In the genomic region with DNA sequence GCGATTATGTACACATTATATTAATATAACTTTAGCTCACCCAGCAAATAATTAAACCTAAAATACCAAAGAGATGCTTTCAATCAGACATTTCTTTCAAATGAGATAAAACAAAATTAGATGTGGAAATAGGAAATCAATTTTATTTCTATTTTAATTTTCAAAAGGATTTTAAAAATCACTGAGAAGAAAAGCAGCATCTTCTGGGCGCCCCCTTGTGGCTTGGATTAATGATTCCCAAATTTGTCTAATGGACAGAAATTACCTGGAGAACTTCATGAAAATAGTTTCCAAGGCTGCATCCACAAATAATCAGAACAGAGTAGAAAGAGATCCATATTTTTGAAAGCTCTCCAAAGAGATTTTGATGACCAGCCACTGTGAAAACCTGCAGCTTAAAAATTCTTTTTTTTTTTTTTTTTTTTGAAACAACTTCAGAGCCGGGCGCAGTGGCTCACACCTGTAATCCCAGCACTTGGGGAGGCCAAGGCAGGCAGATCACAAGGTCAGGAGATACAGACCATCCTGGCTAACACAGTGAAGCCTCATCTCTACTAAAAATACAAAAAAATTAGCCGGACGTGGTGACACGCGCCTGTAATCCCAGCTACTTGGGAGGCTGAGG, we compare ENCODE assay signal across 8 cellular contexts. TPM values are rescaled to one million over a fixed set of nuclear protein-coding genes. Genes with fewer than 3 reads are reported as not detected.
DNase-seq lines count a peak whose midpoint lies in the region; ATAC-seq and TF ChIP-seq lines count a peak whose summit lies in the region.

No MANE protein-coding gene starts in this region.

- H3K9me3 Mint-ChIP-seq in chondrocyte (ENCODE audit: low read depth) (no peaks in the 10 kb centered on the region), memory B cell (no peaks in the 10 kb centered on the region), type B pancreatic cell (no peaks in the 10 kb centered on the region)

- ATAC-seq in memory B cell (ENCODE audit: low read depth) (no peak), HG02610 (IDR thresholded peaks at IDR 0.05; ENCODE audit: unreplicated experiment) (no peak), HG02759 (IDR thresholded peaks at IDR 0.05; ENCODE audit: unreplicated experiment) (no peak)

- no peak overlapping the region for H3K4me3 ChIP-seq in GM12864 (ENCODE audit: low read depth, low read length)

- H3K36me3 Mint-ChIP-seq in chondrocyte (ENCODE audit: low read depth) (no peaks in the 10 kb centered on the region), memory B cell (no peaks in the 10 kb centered on the region), type B pancreatic cell (no peaks in the 10 kb centered on the region)

- H3K27ac Mint-ChIP-seq in chondrocyte (ENCODE audit: unreplicated experiment) = no peak overlapping the region
- H3K27ac Mint-ChIP-seq in memory B cell = no peak overlapping the region
- H3K27ac Mint-ChIP-seq in type B pancreatic cell = no peak overlapping the region

- H3K4me1 Mint-ChIP-seq in chondrocyte (ENCODE audit: low read depth) (peaks cover 14% of the 10 kb centered on the region), memory B cell (peaks cover 15% of the 10 kb centered on the region), type B pancreatic cell (ENCODE audit: unreplicated experiment) (peaks cover 4% of the 10 kb centered on the region)

- DNase-seq in AG09319 (ENCODE audit: extremely low read depth, low read depth) (no peak), GM12864 (ENCODE audit: low read depth) (no peak), SK-N-DZ (ENCODE audit: low spot score) (peak; percentile 16), chondrocyte (ENCODE audit: low spot score) (no peak), memory B cell (ENCODE audit: low spot score in 2 of 2) (peak; percentile 43 to 45), type B pancreatic cell (ENCODE audit: extremely low spot score, unreplicated experiment) (no peak)

- H3K4me3 Mint-ChIP-seq in chondrocyte (ENCODE audit: unreplicated experiment) (no peak overlapping the region), memory B cell (no peak overlapping the region), type B pancreatic cell (no peak overlapping the region)

- no peaks in the 10 kb centered on the region for H3K27me3 Mint-ChIP-seq in chondrocyte (ENCODE audit: low read depth)
- H3K27me3 Mint-ChIP-seq in memory B cell = no peaks in the 10 kb centered on the region
- H3K27me3 Mint-ChIP-seq in type B pancreatic cell = peaks cover 6% of the 10 kb centered on the region

- TF ChIP-seq CTCF in AG09319 (IDR thresholded peaks at IDR 0.05; ENCODE audit: low read depth, low read length) (peak; percentile 69), GM12864 (IDR thresholded peaks at IDR 0.05; ENCODE audit: low read depth, low read length, missing control alignments) (peak; percentile 48), chondrocyte (IDR thresholded peaks at IDR 0.05) (peak; percentile 95), type B pancreatic cell (conservative IDR thresholded peaks at IDR 0.05) (peak; percentile 91)

RNA-seq across cellular contexts. Expression of a gene that starts 50.9 kb away (rescaled TPM):
- 8.0 and 12.0 TPM in 2 replicates for polyA plus RNA-seq in SK-N-DZ (2014; cell fraction: cytosol; rRNA removed)
- 3.9 and 6.3 TPM in 2 replicates for polyA plus RNA-seq in SK-N-DZ (2014; cell fraction: nucleus; rRNA removed)
- total RNA-seq in chondrocyte (23.3 to 24.4 TPM (median 23.7 TPM) in 3 replicates), type B pancreatic cell (ENCODE audit: low replicate concordance) (58.1 and 97.7 TPM in 2 replicates)

Comparison
In these comparisons a context has a peak if more than half of its experiments do, and no peak if none do; other contexts are left out.
1. DNase-seq: peak in SK-N-DZ (single experiment) and memory B cell (2 of 2); none in AG09319 (single experiment), GM12864 (single experiment), chondrocyte (single experiment) and type B pancreatic cell (single experiment).
2. Peak in every context shown above with its lines, with median percentiles within 50 percentile points of each other: CTCF ChIP-seq.